ENCODE assay signal across 20 cellular contexts in genomic region chr6:114339706-114340105, GRCh38. TPM values are rescaled to one million over a fixed set of nuclear protein-coding genes. Genes with fewer than 3 reads are reported as not detected.
DNase-seq lines count a peak whose midpoint lies in the region; ATAC-seq and TF ChIP-seq lines count a peak whose summit lies in the region.
"Had no signal": no experiment of that assay in that cellular context is flagged by ENCODE, and none has a peak within 500 bp of the region (broad histone marks: within the 10 kb centered on the region; RNA-seq: fewer than 3 reads in every experiment).

No MANE protein-coding gene starts in this region.

- H3K79me2 ChIP-seq in GM23338 (replicated peaks; ENCODE audit: insufficient read depth) (peaks cover 69% of the 10 kb centered on the region), osteoblast (ENCODE audit: insufficient read depth, low read length) (no peaks in the 10 kb centered on the region)

- H3K4me3 ChIP-seq in GM23338 (peak overlapping the region; percentile 82), osteoblast (ENCODE audit: insufficient read depth, low read length) (no peak overlapping the region)
- H3K4me3 ChIP-seq: adrenal gland had no signal

- H2AFZ ChIP-seq in GM23338 (no peak overlapping the region), osteoblast (ENCODE audit: low read length) (no peak overlapping the region)

- DNase-seq in GM23338 (ENCODE audit: low spot score) (no peak), RKO (ENCODE audit: low spot score) (peak; percentile 2), glutamatergic neuron (no peak), osteoblast (ENCODE audit: insufficient read length, low spot score, missing footprints) (peak; percentile 39), SW 1271 (lab: John Stamatoyannopoulos, UW) (no peak), SW480 (ENCODE audit: low spot score) (no peak), NOMO-1 treated with DMSO at 0.1 percent for 48 hours (lab: John Stamatoyannopoulos, UW; ENCODE audit: unreplicated experiment) (no peak)
- DNase-seq: activated CD4-positive, alpha-beta T cell treated with anti-CD3 and anti-CD28 coated beads, Interleukin-2, amount 50 U/mL, for 4 hours; activated T-cell treated with anti-CD3 and anti-CD28 coated beads, Interleukin-2, amount 50 U/mL, for 72 hours; adrenal gland; Caco-2; NCI-H187; NCI-H510A; OCI-M1; SK-N-SH had no signal

- no peaks in the 10 kb centered on the region for H3K9me3 ChIP-seq in osteoblast (ENCODE audit: low read depth, low read length)
- H3K9me3 ChIP-seq: adrenal gland, Caco-2, SK-N-SH had no signal

- H3K9me3 Mint-ChIP-seq in GM23338 (peaks cover 4% of the 10 kb centered on the region; the same call in 1 of the 3 replicates), glutamatergic neuron (ENCODE audit: unreplicated experiment) (peaks cover 9% of the 10 kb centered on the region)
- H3K9me3 Mint-ChIP-seq: activated T-cell treated with anti-CD3 and anti-CD28 coated beads, Interleukin-2, amount 50 U/mL, for 72 hours had no signal

- peaks cover 10% of the 10 kb centered on the region for H3K27me3 Mint-ChIP-seq in GM23338 (ENCODE audit: insufficient read depth, low read depth, poor library complexity)
- H3K27me3 Mint-ChIP-seq in glutamatergic neuron (ENCODE audit: unreplicated experiment) = peaks cover 10% of the 10 kb centered on the region

- H3K9me2 ChIP-seq in GM23338 (ENCODE audit: insufficient read depth) = no peaks in the 10 kb centered on the region
- H3K9me2 ChIP-seq: SK-N-SH had no signal

- H3K4me1 Mint-ChIP-seq in GM23338 = peaks cover 45% of the 10 kb centered on the region
- H3K4me1 Mint-ChIP-seq in glutamatergic neuron (ENCODE audit: low read depth, unreplicated experiment) = peaks cover 14% of the 10 kb centered on the region

- H3K36me3 Mint-ChIP-seq in GM23338 (ENCODE audit: low read depth) (no peaks in the 10 kb centered on the region; the same call in 2 of the 3 replicates), glutamatergic neuron (ENCODE audit: unreplicated experiment) (no peaks in the 10 kb centered on the region)

- TF ChIP-seq CTCF in GM23338 (conservative IDR thresholded peaks at IDR 0.05; ENCODE audit: low read depth in 2 of 2) (no peak), glutamatergic neuron (IDR thresholded peaks at IDR 0.05; ENCODE audit: partially characterized antibody, unreplicated experiment) (no peak), osteoblast (IDR thresholded peaks at IDR 0.05; ENCODE audit: extremely low read depth, low read depth, low read length) (no peak)

- H3K27ac ChIP-seq in GM23338 (ENCODE audit: low read depth) = no peak overlapping the region
- H3K27ac ChIP-seq in osteoblast (ENCODE audit: low read depth, low read length) = no peak overlapping the region
- H3K27ac ChIP-seq: adrenal gland had no signal

- ATAC-seq in GM23338 (no peak), HG03097 (IDR thresholded peaks at IDR 0.05; ENCODE audit: low FRiP score, unreplicated experiment) (no peak)
- ATAC-seq: activated T-cell treated with anti-CD3 and anti-CD28 coated beads, Interleukin-2, amount 50 U/mL, for 72 hours; left lobe of liver had no signal

- H3K27ac Mint-ChIP-seq in GM23338 (no peak overlapping the region; the same call in 1 of the 2 replicates), glutamatergic neuron (ENCODE audit: unreplicated experiment) (peak overlapping the region; percentile 49)
- H3K27ac Mint-ChIP-seq: activated T-cell treated with anti-CD3 and anti-CD28 coated beads, Interleukin-2, amount 50 U/mL, for 72 hours had no signal

- no peaks in the 10 kb centered on the region for H3K27me3 ChIP-seq in GM23338 (ENCODE audit: insufficient read depth)
- H3K27me3 ChIP-seq in osteoblast (ENCODE audit: insufficient read depth, low read length) = peaks cover 29% of the 10 kb centered on the region

- H3K4me3 Mint-ChIP-seq in GM23338 (peak overlapping the region; percentile 99), glutamatergic neuron (ENCODE audit: unreplicated experiment) (peak overlapping the region; percentile 99)
- H3K4me3 Mint-ChIP-seq: activated T-cell treated with anti-CD3 and anti-CD28 coated beads, Interleukin-2, amount 50 U/mL, for 72 hours had no signal

- H3K36me3 ChIP-seq in GM23338 (ENCODE audit: insufficient read depth) (no peaks in the 10 kb centered on the region), osteoblast (ENCODE audit: insufficient read depth, low read length) (no peaks in the 10 kb centered on the region)
- H3K36me3 ChIP-seq: adrenal gland had no signal

- H4K20me1 ChIP-seq in GM23338 (replicated peaks; ENCODE audit: insufficient read depth) (no peaks in the 10 kb centered on the region), osteoblast (ENCODE audit: insufficient read depth, low read length) (no peaks in the 10 kb centered on the region)

- H3K4me1 ChIP-seq in GM23338 (ENCODE audit: insufficient read depth) = peaks cover 40% of the 10 kb centered on the region
- no peaks in the 10 kb centered on the region for H3K4me1 ChIP-seq in osteoblast (ENCODE audit: insufficient read depth, low read length)

- H3F3A ChIP-seq in GM23338 (replicated peaks; ENCODE audit: low read depth) = peaks cover 4% of the 10 kb centered on the region; the same call in 1 of the 2 replicates

- H3K4me2 ChIP-seq in GM23338 (peak overlapping the region; percentile 75), osteoblast (ENCODE audit: insufficient read depth, low read length) (no peak overlapping the region)
- H3K4me2 ChIP-seq: SK-N-SH had no signal

TF ChIP-seq in GM23338, 12 proteins besides CTCF, POLR2A, EP300 and RAD21 (continues in another document):
- no peak for TF ChIP-seq CREB1 (CRISPR knock-in tag; IDR thresholded peaks at IDR 0.05; ENCODE audit: low read depth)
- TF ChIP-seq NANOG (IDR thresholded peaks at IDR 0.05; ENCODE audit: borderline replicate concordance) = no peak
- TF ChIP-seq POLR2AphosphoS5 (IDR thresholded peaks at IDR 0.05; ENCODE audit: low read depth) = no peak
- TF ChIP-seq EZH2 (IDR thresholded peaks at IDR 0.05; ENCODE audit: low read depth, unreplicated experiment) = no peak
- no peak for TF ChIP-seq EZH2phosphoT487 (IDR thresholded peaks at IDR 0.05; ENCODE audit: unreplicated experiment)
- no peak for TF ChIP-seq JUNB (IDR thresholded peaks at IDR 0.05; ENCODE audit: unreplicated experiment)
- no peak for TF ChIP-seq ETS1 (IDR thresholded peaks at IDR 0.05)
- TF ChIP-seq STAT1 (IDR thresholded peaks at IDR 0.05; ENCODE audit: unreplicated experiment) = no peak
- no peak for TF ChIP-seq REST (IDR thresholded peaks at IDR 0.05; ENCODE audit: unreplicated experiment)

RNA-seq across cellular contexts. Expression of gene HS3ST5, which starts 3.1 kb away (rescaled TPM):
- total RNA-seq in GM23338 (2014; rRNA removed; shearing (Covaris generic)) = 3.5 and 3.8 TPM in 2 replicates
- 2.8 and 2.9 TPM in 2 replicates for polyA plus RNA-seq in GM23338 (2016; fragmentation: Nextera tagmentation; extraction: Ambion mirVana)
- total RNA-seq in glutamatergic neuron (ENCODE audit: unreplicated experiment) (17.4 TPM), osteoblast (not detected in 2 replicates)
- total RNA-seq: activated T-cell treated with anti-CD3 and anti-CD28 coated beads, Interleukin-2, amount 50 U/mL, for 72 hours; endothelial cell of umbilical vein; glomerular endothelial cell; left lobe of liver; pulmonary artery endothelial cell had no signal
- polyA plus RNA-seq: endothelial cell of umbilical vein had no signal

Comparison
In these comparisons a context has a peak if more than half of its experiments do, and no peak if none do; other contexts are left out.
1. DNase-seq: peak in RKO (single experiment) and osteoblast (single experiment); none in GM23338 (single experiment), glutamatergic neuron (single experiment), SW 1271 (0 of 2), SW480 (single experiment) and NOMO-1 treated with DMSO at 0.1 percent for 48 hours (single experiment).